35 cellular contexts compared by ENCODE assay signal in genomic region chr9:96885424-96885823, GRCh38. TPM values are rescaled to one million over a fixed set of nuclear protein-coding genes. Genes with fewer than 3 reads are reported as not detected.
"Had no signal": no experiment of that assay in that cellular context is flagged by ENCODE, and none has a peak within 500 bp of the region (broad histone marks: within the 10 kb centered on the region; RNA-seq: fewer than 3 reads in every experiment).

No MANE protein-coding gene starts in this region.

- H3K4me1 ChIP-seq: esophagus muscularis mucosa, gastroesophageal sphincter had no signal

- H3K27ac ChIP-seq: brain microvascular endothelial cell, coronary artery, dorsolateral prefrontal cortex, esophagus muscularis mucosa, gastroesophageal sphincter, heart right ventricle had no signal

- H3K36me3 ChIP-seq: brain microvascular endothelial cell had no signal

- H3K4me3 Mint-ChIP-seq: activated CD4-positive, alpha-beta memory T cell treated with anti-CD3 and anti-CD28 coated beads for 36 hours; activated CD4-positive, alpha-beta T cell treated with anti-CD3 and anti-CD28 coated beads for 36 hours; activated CD4-positive, alpha-beta T cell treated with anti-CD3 and anti-CD28 coated beads, Interleukin-2, amount 10 ng/mL, durations not matched to agents 24 days and 14 days; activated CD8-positive, alpha-beta memory T cell treated with anti-CD3 and anti-CD28 coated beads, Interleukin-2, amount 10 ng/mL, durations not matched to agents 7 days and 5 days; activated CD8-positive, alpha-beta T cell treated with anti-CD3 and anti-CD28 coated beads, Interleukin-2, amount 10 ng/mL, durations not matched to agents 7 days and 5 days; activated naive CD4-positive, alpha-beta T cell treated with anti-CD3 and anti-CD28 coated beads, Interleukin-2, amount 10 ng/mL, durations not matched to agents 7 days and 5 days; activated naive CD8-positive, alpha-beta T cell treated with anti-CD3 and anti-CD28 coated beads, Interleukin-2, amount 10 ng/mL, durations not matched to agents 7 days and 5 days; activated T-cell treated with anti-CD3 and anti-CD28 coated beads, Interleukin-2, amount 50 U/mL, for 24 hours; activated T-cell treated with anti-CD3 and anti-CD28 coated beads, Interleukin-2, amount 50 U/mL, for 72 hours; central memory CD8-positive, alpha-beta T cell; dendritic cell treated with granulocyte-macrophage colony-stimulating factor and Interleukin-4, amounts not matched to agents 40 ng/mL and 50 ng/mL, for 4 days; endodermal cell had no signal

- H3K27me3 ChIP-seq: brain microvascular endothelial cell, dorsolateral prefrontal cortex, esophagus muscularis mucosa, gastroesophageal sphincter, heart right ventricle had no signal

- DNase-seq: activated CD4-positive, alpha-beta memory T cell treated with anti-CD3 and anti-CD28 coated beads for 36 hours; activated CD4-positive, alpha-beta T cell treated with anti-CD3 and anti-CD28 coated beads for 36 hours; activated CD4-positive, alpha-beta T cell treated with anti-CD3 and anti-CD28 coated beads, Interleukin-2, amount 10 ng/mL, durations not matched to agents 24 days and 14 days; activated CD4-positive, CD25-positive, alpha-beta regulatory T cell; activated CD4-positive, CD25-positive, alpha-beta regulatory T cell treated with anti-CD3 and anti-CD28 coated beads, Interleukin-2, amount 50 U/mL, for 72 hours; activated CD8-positive, alpha-beta memory T cell treated with anti-CD3 and anti-CD28 coated beads, Interleukin-2, amount 10 ng/mL, durations not matched to agents 7 days and 5 days; activated CD8-positive, alpha-beta memory T cell treated with anti-CD3 and anti-CD28 coated beads, Interleukin-2, amount 50 U/mL, for 4 hours; activated CD8-positive, alpha-beta T cell treated with anti-CD3 and anti-CD28 coated beads, Interleukin-2, amount 10 ng/mL, durations not matched to agents 7 days and 5 days; activated gamma-delta T cell; activated naive CD4-positive, alpha-beta T cell; activated naive CD4-positive, alpha-beta T cell treated with anti-CD3 and anti-CD28 coated beads, Interleukin-2, amount 10 ng/mL, durations not matched to agents 7 days and 5 days; activated naive CD8-positive, alpha-beta T cell treated with anti-CD3 and anti-CD28 coated beads, Interleukin-2, amount 10 ng/mL, durations not matched to agents 7 days and 5 days; activated T-cell treated with anti-CD3 and anti-CD28 coated beads, Interleukin-2, amount 50 U/mL, for 24 hours; activated T-cell treated with anti-CD3 and anti-CD28 coated beads, Interleukin-2, amount 50 U/mL, for 72 hours; brain microvascular endothelial cell; dorsolateral prefrontal cortex; effector memory CD4-positive, alpha-beta T cell; endodermal cell; erythroblast; foreskin melanocyte; heart right ventricle; T-helper 2 cell had no signal

- H3K27me3 Mint-ChIP-seq: activated CD4-positive, alpha-beta memory T cell treated with anti-CD3 and anti-CD28 coated beads for 36 hours; activated CD4-positive, alpha-beta T cell treated with anti-CD3 and anti-CD28 coated beads for 36 hours; activated naive CD4-positive, alpha-beta T cell treated with anti-CD3 and anti-CD28 coated beads, Interleukin-2, amount 10 ng/mL, durations not matched to agents 7 days and 5 days; activated T-cell treated with anti-CD3 and anti-CD28 coated beads, Interleukin-2, amount 50 U/mL, for 24 hours; central memory CD8-positive, alpha-beta T cell had no signal

- H3K4me3 ChIP-seq: coronary artery, dorsolateral prefrontal cortex, esophagus muscularis mucosa, gastroesophageal sphincter, heart right ventricle had no signal

- H3K27ac Mint-ChIP-seq: activated CD4-positive, alpha-beta memory T cell treated with anti-CD3 and anti-CD28 coated beads for 36 hours; activated CD4-positive, alpha-beta T cell treated with anti-CD3 and anti-CD28 coated beads for 36 hours; activated CD4-positive, alpha-beta T cell treated with anti-CD3 and anti-CD28 coated beads, Interleukin-2, amount 10 ng/mL, durations not matched to agents 24 days and 14 days; activated CD8-positive, alpha-beta memory T cell treated with anti-CD3 and anti-CD28 coated beads, Interleukin-2, amount 10 ng/mL, durations not matched to agents 7 days and 5 days; activated CD8-positive, alpha-beta T cell treated with anti-CD3 and anti-CD28 coated beads, Interleukin-2, amount 10 ng/mL, durations not matched to agents 7 days and 5 days; activated naive CD4-positive, alpha-beta T cell treated with anti-CD3 and anti-CD28 coated beads, Interleukin-2, amount 10 ng/mL, durations not matched to agents 7 days and 5 days; activated naive CD8-positive, alpha-beta T cell treated with anti-CD3 and anti-CD28 coated beads, Interleukin-2, amount 10 ng/mL, durations not matched to agents 7 days and 5 days; activated T-cell treated with anti-CD3 and anti-CD28 coated beads, Interleukin-2, amount 50 U/mL, for 24 hours; dendritic cell treated with granulocyte-macrophage colony-stimulating factor and Interleukin-4, amounts not matched to agents 40 ng/mL and 50 ng/mL, for 4 days; endodermal cell had no signal

- ATAC-seq: activated CD4-positive, alpha-beta T cell treated with anti-CD3 and anti-CD28 coated beads for 36 hours; activated CD8-positive, alpha-beta memory T cell treated with anti-CD3 and anti-CD28 coated beads, Interleukin-2, amount 10 ng/mL, durations not matched to agents 7 days and 5 days; activated CD8-positive, alpha-beta T cell treated with anti-CD3 and anti-CD28 coated beads, Interleukin-2, amount 10 ng/mL, durations not matched to agents 7 days and 5 days; activated naive CD4-positive, alpha-beta T cell treated with anti-CD3 and anti-CD28 coated beads, Interleukin-2, amount 50 U/mL, for 72 hours; activated T-cell treated with anti-CD3 and anti-CD28 coated beads, Interleukin-2, amount 50 U/mL, for 72 hours; gastroesophageal sphincter; heart right ventricle had no signal

- H3K9me3 ChIP-seq: gastroesophageal sphincter had no signal

- H3K4me1 Mint-ChIP-seq: activated CD4-positive, alpha-beta T cell treated with anti-CD3 and anti-CD28 coated beads for 36 hours; activated CD4-positive, alpha-beta T cell treated with anti-CD3 and anti-CD28 coated beads, Interleukin-2, amount 10 ng/mL, durations not matched to agents 24 days and 14 days; activated CD8-positive, alpha-beta memory T cell treated with anti-CD3 and anti-CD28 coated beads, Interleukin-2, amount 10 ng/mL, durations not matched to agents 7 days and 5 days; activated naive CD4-positive, alpha-beta T cell treated with anti-CD3 and anti-CD28 coated beads, Interleukin-2, amount 10 ng/mL, durations not matched to agents 7 days and 5 days; activated naive CD8-positive, alpha-beta T cell treated with anti-CD3 and anti-CD28 coated beads, Interleukin-2, amount 10 ng/mL, durations not matched to agents 7 days and 5 days had no signal

- H3K9me3 Mint-ChIP-seq: activated CD4-positive, alpha-beta memory T cell treated with anti-CD3 and anti-CD28 coated beads for 36 hours; endodermal cell had no signal

RNA-seq across cellular contexts. Expression of gene NUTM2G, which starts 43.2 kb away (rescaled TPM):
- total RNA-seq: activated CD4-positive, alpha-beta memory T cell treated with anti-CD3 and anti-CD28 coated beads for 36 hours; activated CD4-positive, alpha-beta T cell treated with anti-CD3 and anti-CD28 coated beads for 36 hours; activated CD4-positive, alpha-beta T cell treated with anti-CD3 and anti-CD28 coated beads, Interleukin-2, amount 10 ng/mL, durations not matched to agents 24 days and 14 days; activated CD8-positive, alpha-beta memory T cell treated with anti-CD3 and anti-CD28 coated beads for 36 hours; activated CD8-positive, alpha-beta memory T cell treated with anti-CD3 and anti-CD28 coated beads, Interleukin-2, amount 10 ng/mL, durations not matched to agents 7 days and 5 days; activated CD8-positive, alpha-beta T cell treated with anti-CD3 and anti-CD28 coated beads, Interleukin-2, amount 10 ng/mL, durations not matched to agents 7 days and 5 days; activated naive CD4-positive, alpha-beta T cell treated with anti-CD3 and anti-CD28 coated beads, Interleukin-2, amount 50 U/mL, for 72 hours; activated naive CD8-positive, alpha-beta T cell treated with anti-CD3 and anti-CD28 coated beads, Interleukin-2, amount 10 ng/mL, durations not matched to agents 7 days and 5 days; activated T-cell treated with anti-CD3 and anti-CD28 coated beads, Interleukin-2, amount 50 U/mL, for 72 hours; astrocyte; bronchial epithelial cell; cardiac septum; cerebellum; endodermal cell; esophagus muscularis mucosa; gastroesophageal sphincter; glomerular endothelial cell; heart right ventricle; T-helper 1 cell treated with Interleukin-12 subunit alpha and Interleukin-12 subunit beta and Interleukin-4 antibody, amounts not matched to agents 30 ng/mL and 1 ng/mL, for 36 hours had no signal
- polyA plus RNA-seq: heart right ventricle had no signal
